In genomic region chr1:40383488-40384412, GRCh38 we compare ENCODE assay signal across 8 cellular contexts. TPM values are rescaled to one million over a fixed set of nuclear protein-coding genes. Genes with fewer than 3 reads are reported as not detected.
DNase-seq lines count a peak whose midpoint lies in the region; ATAC-seq and TF ChIP-seq lines count a peak whose summit lies in the region.

No MANE protein-coding gene starts in this region.

- POLR2A ChIA-PET in CD4-positive, alpha-beta memory T cell (lab: Charles Lee; ENCODE audit: partially characterized antibody) = interaction anchor here (1.3 to 13.2 kb wide), 9 partner anchors 9 to 222 kb away, joined by 3 to 287 read pairs (median 15); partner anchors contain the start of genes RLF, SMAP2, ZFP69B and ZMPSTE24

- CTCF ChIA-PET in CD4-positive, alpha-beta memory T cell (lab: Charles Lee; ENCODE audit: partially characterized antibody) = interaction anchor here (1.2 to 6.6 kb wide), 5 partner anchors 10 to 45 kb away, joined by 4 to 56 read pairs (median 35); partner anchors contain the start of gene SMAP2

- H3K27ac ChIP-seq in CD4-positive, alpha-beta memory T cell (ENCODE audit: low read depth, low read length) = peak overlapping the region; percentile 99
- peak overlapping the region; percentile 92 for H3K27ac ChIP-seq in neutrophil

- peaks cover 61 to 95% (median 76%) of the 10 kb centered on the region in 4 donors for H3K4me1 Mint-ChIP-seq in CD4-positive, alpha-beta memory T cell
- peaks cover 68% of the 10 kb centered on the region for H3K4me1 Mint-ChIP-seq in central memory CD8-positive, alpha-beta T cell

- no peak for ATAC-seq in central memory CD8-positive, alpha-beta T cell (replicated peaks; ENCODE audit: extremely low read depth, poor library complexity, severe bottlenecking)
- ATAC-seq in GM21423 (IDR thresholded peaks at IDR 0.05; ENCODE audit: unreplicated experiment) (no peak), GM18873 (IDR thresholded peaks at IDR 0.05; ENCODE audit: low FRiP score, unreplicated experiment) (no peak)

- intact Hi-C loops in CD4-positive, alpha-beta memory T cell (cut with micrococcal nuclease) = loop anchor here (2.0 kb wide), 1 partner anchor 343 kb away; the partner anchor contains the start of gene CAP1

- no peak for TF ChIP-seq CTCF in neutrophil (IDR thresholded peaks at IDR 0.05)

- H3K27ac Mint-ChIP-seq in CD4-positive, alpha-beta memory T cell = peak overlapping the region; percentile 95 to 100 (median 99)
- H3K27ac Mint-ChIP-seq in central memory CD8-positive, alpha-beta T cell (ENCODE audit: low read depth) = peak overlapping the region; percentile 98

- peaks cover 97% of the 10 kb centered on the region for H3K4me1 ChIP-seq in CD4-positive, alpha-beta memory T cell (ENCODE audit: insufficient read depth, low read length)
- peaks cover 92 to 100% of the 10 kb centered on the region in 2 experiments for H3K4me1 ChIP-seq in neutrophil (ENCODE audit: control insufficient read depth in 1 of 2, insufficient read depth in 1 of 2, low read depth in 1 of 2, low read length in 1 of 2)

- H3K4me3 ChIP-seq in CD4-positive, alpha-beta memory T cell (ENCODE audit: low read length in 2 of 2) = peak overlapping the region; percentile 15 to 45
- peak overlapping the region; percentile 48 to 57 for H3K4me3 ChIP-seq in neutrophil (ENCODE audit: low read depth in 1 of 2, low read length in 1 of 2)
- H3K4me3 ChIP-seq in H7 (ENCODE audit: insufficient read depth, low read depth, low read length) = no peak overlapping the region

- H3K27me3 Mint-ChIP-seq in CD4-positive, alpha-beta memory T cell = no peaks in the 10 kb centered on the region
- no peaks in the 10 kb centered on the region for H3K27me3 Mint-ChIP-seq in central memory CD8-positive, alpha-beta T cell

- H3K36me3 Mint-ChIP-seq in CD4-positive, alpha-beta memory T cell = peaks cover 16 to 42% of the 10 kb centered on the region in 2 donors
- peaks cover 42% of the 10 kb centered on the region for H3K36me3 Mint-ChIP-seq in central memory CD8-positive, alpha-beta T cell (ENCODE audit: insufficient read depth)

- H3K4me3 Mint-ChIP-seq in CD4-positive, alpha-beta memory T cell = peak overlapping the region; percentile 67 to 94 (median 87)
- peak overlapping the region; percentile 80 for H3K4me3 Mint-ChIP-seq in central memory CD8-positive, alpha-beta T cell

- no peaks in the 10 kb centered on the region for H3K9me3 ChIP-seq in CD4-positive, alpha-beta memory T cell (ENCODE audit: control insufficient read depth in 1 of 2, low read length in 2 of 2)
- H3K9me3 ChIP-seq in neutrophil = no peaks in the 10 kb centered on the region

- no peaks in the 10 kb centered on the region for H3K9me3 Mint-ChIP-seq in CD4-positive, alpha-beta memory T cell
- H3K9me3 Mint-ChIP-seq in central memory CD8-positive, alpha-beta T cell = no peaks in the 10 kb centered on the region

- H3K36me3 ChIP-seq in CD4-positive, alpha-beta memory T cell (ENCODE audit: insufficient read depth, low read length) = no peaks in the 10 kb centered on the region
- peaks cover 54% of the 10 kb centered on the region for H3K36me3 ChIP-seq in neutrophil
- no peaks in the 10 kb centered on the region for H3K36me3 ChIP-seq in H7 (replicated peaks; ENCODE audit: control insufficient read depth, insufficient read depth, low read length)

- no peaks in the 10 kb centered on the region for H3K27me3 ChIP-seq in CD4-positive, alpha-beta memory T cell (ENCODE audit: insufficient read depth, low read length)
- no peaks in the 10 kb centered on the region for H3K27me3 ChIP-seq in neutrophil
- H3K27me3 ChIP-seq in H7 (ENCODE audit: control insufficient read depth, insufficient read depth, low read length) = no peaks in the 10 kb centered on the region

- no peak for DNase-seq in CD4-positive, alpha-beta memory T cell
- DNase-seq in NCI-H526 (lab: John Stamatoyannopoulos, UW) = peak; percentile 68 to 72
- DNase-seq in central memory CD8-positive, alpha-beta T cell (ENCODE audit: low spot score in 2 of 2) = no peak
- no peak for DNase-seq in H7
- no peak for DNase-seq in effector CD8-positive, alpha-beta T cell (lab: John Stamatoyannopoulos, UW)

RNA-seq across cellular contexts. Expression of gene SMAP2, which starts 10.2 kb away (rescaled TPM):
- total RNA-seq in CD4-positive, alpha-beta memory T cell = 100 to 1,000 TPM; 123 TPM
- polyA plus RNA-seq in CD4-positive, alpha-beta memory T cell = 100 to 1,000 TPM; 258 to 358 TPM
- 9.5 and 12.4 TPM in 2 replicates for total RNA-seq in H7 (2014; rRNA removed; shearing (Covaris generic))

Comparison
In these comparisons a context has a peak if more than half of its experiments do, and no peak if none do; other contexts are left out.
1. DNase-seq: peak in NCI-H526 (2 of 2); none in CD4-positive, alpha-beta memory T cell (0 of 5), central memory CD8-positive, alpha-beta T cell (0 of 2), H7 (single experiment) and effector CD8-positive, alpha-beta T cell (single experiment).